Comparison of ENCODE assay signal across 1 cellular context in genomic region chrX:134694333-134694925, GRCh38.
TF ChIP-seq lines count a peak whose summit lies in the region.

No MANE protein-coding gene starts in this region.

TF ChIP-seq in SK-N-SH, 30 proteins besides CTCF, POLR2A, EP300 and RAD21 (continued from another document):
- no peak for TF ChIP-seq REST (IDR thresholded peaks at IDR 0.05; ENCODE audit: low read depth, low read length)
- no peak for TF ChIP-seq JUND (IDR thresholded peaks at IDR 0.05)
- no peak for TF ChIP-seq MXI1 (IDR thresholded peaks at IDR 0.05; ENCODE audit: low read depth, low read length)
- TF ChIP-seq MEF2A (IDR thresholded peaks at IDR 0.05; ENCODE audit: borderline replicate concordance, low read depth) = no peak
- no peak for TF ChIP-seq EZH2phosphoT487 (IDR thresholded peaks at IDR 0.05; ENCODE audit: borderline replicate concordance, low read depth)
- no peak for TF ChIP-seq CHD2 (IDR thresholded peaks at IDR 0.05; ENCODE audit: low read length, partially characterized antibody)
TF ChIP-seq in SK-N-SH: peak in this region for 0.
